In genomic region chr12:96368233-96368632, GRCh38 we compare ENCODE assay signal across 8 cellular contexts. TPM values are rescaled to one million over a fixed set of nuclear protein-coding genes. Genes with fewer than 3 reads are reported as not detected.
DNase-seq lines count a peak whose midpoint lies in the region; ATAC-seq, FAIRE-seq and TF ChIP-seq lines count a peak whose summit lies in the region.

No MANE protein-coding gene starts in this region.

- POLR2A ChIA-PET in endothelial cell of umbilical vein (lab: Charles Lee): interaction anchor here (1.1 kb wide), 1 partner anchor 29 kb away, joined by 4 read pairs; no protein-coding TSS in a partner anchor

- H3K27me3 Mint-ChIP-seq in activated T-helper 2 cell treated with anti-CD3 and anti-CD28 coated beads, Interferon-gamma antibody, Interleukin-2, Interleukin-4, amounts not matched to agents 10 μg/mL and 5 μg/mL and 100 μg/mL, durations not matched to agents 14 hours and 24 hours and 36 hours (ENCODE audit: low read depth): no peaks in the 10 kb centered on the region

- intact Hi-C loops in endothelial cell of umbilical vein (cut with micrococcal nuclease): no loop called here
- intact Hi-C loops in activated T-helper 2 cell treated with anti-CD3 and anti-CD28 coated beads, Interferon-gamma antibody, Interleukin-2, Interleukin-4, amounts not matched to agents 10 μg/mL and 5 μg/mL and 100 μg/mL, durations not matched to agents 14 hours and 24 hours and 36 hours (cut with micrococcal nuclease): no loop called here

- no peaks in the 10 kb centered on the region for H3K27me3 ChIP-seq in endothelial cell of umbilical vein (ENCODE audit: control insufficient read depth in 2 of 2, insufficient read depth in 2 of 2, low read length in 2 of 2)

- H3K4me3 Mint-ChIP-seq in activated T-helper 2 cell treated with anti-CD3 and anti-CD28 coated beads, Interferon-gamma antibody, Interleukin-2, Interleukin-4, amounts not matched to agents 10 μg/mL and 5 μg/mL and 100 μg/mL, durations not matched to agents 14 hours and 24 hours and 36 hours (ENCODE audit: low read depth): no peak overlapping the region

- H3K27ac Mint-ChIP-seq in activated T-helper 2 cell treated with anti-CD3 and anti-CD28 coated beads, Interferon-gamma antibody, Interleukin-2, Interleukin-4, amounts not matched to agents 10 μg/mL and 5 μg/mL and 100 μg/mL, durations not matched to agents 14 hours and 24 hours and 36 hours: no peak overlapping the region

- peaks cover 100% of the 10 kb centered on the region for H3K79me2 ChIP-seq in endothelial cell of umbilical vein (ENCODE audit: control insufficient read depth, insufficient read depth, low read length)

- ATAC-seq in GM19397 (IDR thresholded peaks at IDR 0.05; ENCODE audit: unreplicated experiment): no peak

- H3K36me3 Mint-ChIP-seq in activated T-helper 2 cell treated with anti-CD3 and anti-CD28 coated beads, Interferon-gamma antibody, Interleukin-2, Interleukin-4, amounts not matched to agents 10 μg/mL and 5 μg/mL and 100 μg/mL, durations not matched to agents 14 hours and 24 hours and 36 hours (ENCODE audit: low read depth): peaks cover 35% of the 10 kb centered on the region

- TF ChIP-seq POLR2A in endothelial cell of umbilical vein (IDR thresholded peaks at IDR 0.05; ENCODE audit: low read depth, low read length): peak; percentile 56

- no peaks in the 10 kb centered on the region for H3K9me3 Mint-ChIP-seq in activated T-helper 2 cell treated with anti-CD3 and anti-CD28 coated beads, Interferon-gamma antibody, Interleukin-2, Interleukin-4, amounts not matched to agents 10 μg/mL and 5 μg/mL and 100 μg/mL, durations not matched to agents 14 hours and 24 hours and 36 hours

- in situ Hi-C loops in GM13977 (cut with MboI; ENCODE audit: low pct_unique_long_range_greater_than_20kb, low sequenced_read_pairs, unreplicated experiment): no loop called here

- H3K9ac ChIP-seq in endothelial cell of umbilical vein (replicated peaks; ENCODE audit: extremely low read depth, insufficient read depth, low read length): peak overlapping the region; percentile 14

- H3K9me3 ChIP-seq in endothelial cell of umbilical vein (replicated peaks; ENCODE audit: control insufficient read depth, insufficient read depth, low read length): no peaks in the 10 kb centered on the region

- peaks cover 27% of the 10 kb centered on the region for H4K20me1 ChIP-seq in endothelial cell of umbilical vein (replicated peaks; ENCODE audit: control insufficient read depth, extremely low read depth, insufficient read depth, low read length)

- peaks cover 53% of the 10 kb centered on the region for H3K4me1 Mint-ChIP-seq in activated T-helper 2 cell treated with anti-CD3 and anti-CD28 coated beads, Interferon-gamma antibody, Interleukin-2, Interleukin-4, amounts not matched to agents 10 μg/mL and 5 μg/mL and 100 μg/mL, durations not matched to agents 14 hours and 24 hours and 36 hours (ENCODE audit: low read depth)

- FAIRE-seq in endothelial cell of umbilical vein (lab: Jason Lieb, UNC): peak; percentile 70

- H3K9me1 ChIP-seq in endothelial cell of umbilical vein (replicated peaks; ENCODE audit: control insufficient read depth, extremely low read depth, insufficient read depth, low read length): no peaks in the 10 kb centered on the region

- H3K27ac ChIP-seq in endothelial cell of umbilical vein (ENCODE audit: insufficient read depth, low read depth, low read length): peak overlapping the region; percentile 51

- CTCF ChIA-PET in endothelial cell of umbilical vein (lab: Charles Lee): interaction anchor here (0.8 to 1.8 kb wide), 5 partner anchors 18 to 31 kb away, joined by 3 to 7 read pairs (median 5); no protein-coding TSS in a partner anchor

- H3K4me1 ChIP-seq in endothelial cell of umbilical vein (ENCODE audit: control insufficient read depth, extremely low read depth, insufficient read depth, low read length): peaks cover 94% of the 10 kb centered on the region

- H3K4me2 ChIP-seq in endothelial cell of umbilical vein (ENCODE audit: insufficient read depth, low read length): peak overlapping the region; percentile 68

- no peaks in the 10 kb centered on the region for H3K36me3 ChIP-seq in endothelial cell of umbilical vein (ENCODE audit: control insufficient read depth in 2 of 2, extremely low read depth in 1 of 2, insufficient read depth in 2 of 2, low read length in 2 of 2)

- dilution Hi-C loops in endothelial cell of umbilical vein (cut with MboI; ENCODE audit: extremely low pct_ligation_motif_present, low sequenced_read_pairs): no loop called here

- BruUV-seq in endothelial cell of umbilical vein (replicated peaks; lab: Mats Ljungman, UMichigan): no TSS peak

- no peak overlapping the region for H2AFZ ChIP-seq in endothelial cell of umbilical vein (ENCODE audit: low read depth, low read length)

- peak overlapping the region in 1 of 3 experiments; percentile 23 for H3K4me3 ChIP-seq in endothelial cell of umbilical vein (replicated peaks in 1 of 3; ENCODE audit: insufficient read depth in 1 of 3, low read depth in 1 of 3, low read length in 3 of 3)

- TF ChIP-seq CTCF in endothelial cell of umbilical vein (IDR thresholded peaks at IDR 0.05; ENCODE audit: extremely low read depth in 1 of 2, insufficient read depth in 1 of 2, low read depth in 1 of 2, low read length in 2 of 2) (no peak), GM13977 (IDR thresholded peaks at IDR 0.05; ENCODE audit: extremely low read depth, insufficient read depth, missing control alignments) (no peak)

- DNase-seq in CD1c-positive myeloid dendritic cell (ENCODE audit: extremely low spot score): peak; percentile 21
- DNase-seq in NCI-H2029 treated with DMSO at 0.1 percent for 48 hours (lab: John Stamatoyannopoulos, UW): peak; percentile 47
- peak; percentile 81 for DNase-seq in endothelial cell of umbilical vein (ENCODE audit: low read depth, low spot score)
- DNase-seq in mucosa of gallbladder (ENCODE audit: low spot score): peak; percentile 14
- DNase-seq in activated T-helper 2 cell treated with anti-CD3 and anti-CD28 coated beads, Interferon-gamma antibody, Interleukin-2, Interleukin-4, amounts not matched to agents 10 μg/mL and 5 μg/mL and 100 μg/mL, durations not matched to agents 14 hours and 24 hours and 36 hours (ENCODE audit: low spot score): no peak
- DNase-seq in GM13977 (ENCODE audit: low spot score): no peak
- DNase-seq in GDM1 (lab: John Stamatoyannopoulos, UW): no peak

TF ChIP-seq in endothelial cell of umbilical vein, 7 proteins besides CTCF, POLR2A, EP300 and RAD21:
- TF ChIP-seq FOS (IDR thresholded peaks at IDR 0.05; ENCODE audit: borderline replicate concordance, insufficient read depth, low read length) (peak; percentile 30), GATA2 (IDR thresholded peaks at IDR 0.05; ENCODE audit: insufficient read depth, insufficient read length, low read depth, low read length) (peak; percentile 78), POLR2AphosphoS5 (IDR thresholded peaks at IDR 0.05; ENCODE audit: insufficient read depth, low read depth, low read length) (peak; percentile 60), MAX (IDR thresholded peaks at IDR 0.05; ENCODE audit: insufficient read depth, insufficient read length) (no peak), MYC (IDR thresholded peaks at IDR 0.05; ENCODE audit: low read depth, low read length) (no peak), JUN (IDR thresholded peaks at IDR 0.05; ENCODE audit: borderline replicate concordance, insufficient read depth, insufficient read length, low read depth) (peak; percentile 42)

RNA-seq across cellular contexts. Expression of gene CDK17, which starts 32.0 kb away (rescaled TPM):
- 176 and 193 TPM in 2 replicates for total RNA-seq in endothelial cell of umbilical vein
- polyA plus RNA-seq in endothelial cell of umbilical vein: 53.6 and 61.1 TPM in 2 replicates
- polyA plus RNA-seq in endothelial cell of umbilical vein (2011; cell fraction: cytosol; rRNA removed): 62.9 and 67.5 TPM in 2 replicates
- 180 and 190 TPM in 2 replicates for polyA plus RNA-seq in endothelial cell of umbilical vein (2011; cell fraction: nucleus; rRNA removed)
- 76.5 and 115 TPM in 2 replicates for polyA plus RNA-seq in endothelial cell of umbilical vein (2012)
- polyA minus RNA-seq in endothelial cell of umbilical vein: 302 and 356 TPM in 2 replicates
- polyA minus RNA-seq in endothelial cell of umbilical vein (2011; cell fraction: cytosol; rRNA and poly(A)+ RNA removed): 32.8 TPM
- 1,081 and 1,155 TPM in 2 replicates for polyA minus RNA-seq in endothelial cell of umbilical vein (2011; cell fraction: nucleus; rRNA and poly(A)+ RNA removed)
- total RNA-seq in mucosa of gallbladder: 25.4 TPM
- total RNA-seq in activated T-helper 2 cell treated with anti-CD3 and anti-CD28 coated beads, Interferon-gamma antibody, Interleukin-2, Interleukin-4, amounts not matched to agents 10 μg/mL and 5 μg/mL and 100 μg/mL, durations not matched to agents 14 hours and 24 hours and 36 hours: 34.7 and 37.6 TPM in 2 replicates

Comparison
In these comparisons a context has a peak if more than half of its experiments do, and no peak if none do; other contexts are left out.
1. DNase-seq: peak in CD1c-positive myeloid dendritic cell (single experiment), NCI-H2029 treated with DMSO at 0.1 percent for 48 hours (single experiment), endothelial cell of umbilical vein (single experiment) and mucosa of gallbladder (single experiment); none in activated T-helper 2 cell treated with anti-CD3 and anti-CD28 coated beads, Interferon-gamma antibody, Interleukin-2, Interleukin-4, amounts not matched to agents 10 μg/mL and 5 μg/mL and 100 μg/mL, durations not matched to agents 14 hours and 24 hours and 36 hours (single experiment), GM13977 (single experiment) and GDM1 (single experiment).